ENCODE assay signal across 14 cellular contexts in genomic region chr9:68793605-68794343, GRCh38.
DNase-seq lines count a peak whose midpoint lies in the region; ATAC-seq and TF ChIP-seq lines count a peak whose summit lies in the region.
"Had no signal": no experiment of that assay in that cellular context is flagged by ENCODE, and none has a peak within 500 bp of the region (broad histone marks: within the 10 kb centered on the region; RNA-seq: fewer than 3 reads in every experiment).

No MANE protein-coding gene starts in this region.

- WGBS in lung, 2 donors, result 72 to 84% methylated on average over 6 of the region's 6 CpGs
- 86% methylated on average over 6 of the region's 6 CpGs for WGBS in right cardiac atrium

- TF ChIP-seq CTCF in lung (IDR thresholded peaks at IDR 0.05; ENCODE audit: control extremely low read depth, extremely low read depth), result no peak

- H3K9me3 ChIP-seq in lung (ENCODE audit: control insufficient read depth in 2 of 2, insufficient read depth in 1 of 2, low read length in 1 of 2) (no peaks in the 10 kb centered on the region), right cardiac atrium (ENCODE audit: control insufficient read depth, low read length) (no peaks in the 10 kb centered on the region)

- peak overlapping the region; percentile 23 to 24 for H3K27ac ChIP-seq in lung (ENCODE audit: low read depth in 1 of 2, low read length in 1 of 2)
- no peak overlapping the region for H3K27ac ChIP-seq in right cardiac atrium (ENCODE audit: low read length)

- peaks cover 4 to 7% of the 10 kb centered on the region in 2 donors for H3K4me1 ChIP-seq in lung (ENCODE audit: control insufficient read depth in 2 of 2, insufficient read depth in 2 of 2, low read length in 2 of 2)
- H3K4me1 ChIP-seq in right cardiac atrium (ENCODE audit: control insufficient read depth, insufficient read depth, low read length), result peaks cover 6% of the 10 kb centered on the region

- no peaks in the 10 kb centered on the region for H3K27me3 ChIP-seq in lung (ENCODE audit: control insufficient read depth, insufficient read depth)
- H3K27me3 ChIP-seq in right cardiac atrium (ENCODE audit: control insufficient read depth, insufficient read depth), result no peaks in the 10 kb centered on the region

- H3K4me3 ChIP-seq in lung (no peak overlapping the region), right cardiac atrium (ENCODE audit: low read length) (no peak overlapping the region)

- H3K36me3 ChIP-seq in lung (ENCODE audit: control insufficient read depth in 2 of 2, insufficient read depth in 2 of 2, low read length in 2 of 2), result no peaks in the 10 kb centered on the region

- intact Hi-C loops in right cardiac atrium (cut with DNase I), result no loop called here

- DNase-seq in lung (ENCODE audit: low spot score), result no peak
- DNase-seq in NCI-H2227 treated with DMSO at 0.1 percent for 48 hours (lab: John Stamatoyannopoulos, UW), result no peak
- no peak for DNase-seq in activated gamma-delta T cell (lab: John Stamatoyannopoulos, UW)
- no peak for DNase-seq in right cardiac atrium
- DNase-seq in NCI-H1105 (lab: John Stamatoyannopoulos, UW), result no peak
- DNase-seq: activated naive CD4-positive, alpha-beta T cell treated with Interleukin-2 at 50 U/mL for 16 hours; GF-D8; NCI-H2171 treated with DMSO at 0.1 percent for 48 hours; stimulated activated naive CD4-positive, alpha-beta T cell treated with Interleukin-2 at 50 U/mL for 16 hours; T-helper 1 cell had no signal

- ATAC-seq in GM18909 (IDR thresholded peaks at IDR 0.05; ENCODE audit: poor library complexity, unreplicated experiment), result peak; percentile 92
- ATAC-seq in GM21737 (IDR thresholded peaks at IDR 0.05; ENCODE audit: unreplicated experiment), result peak; percentile 93
- peak; percentile 98 for ATAC-seq in HG03442 (IDR thresholded peaks at IDR 0.05; ENCODE audit: unreplicated experiment)
- no peak for ATAC-seq in lung (ENCODE audit: insufficient read depth, low FRiP score)
- no peak for ATAC-seq in right cardiac atrium
- ATAC-seq: sciatic nerve had no signal

Comparison
In these comparisons a context has a peak if more than half of its experiments do, and no peak if none do; other contexts are left out.
1. ATAC-seq: peak in GM18909 (single experiment), GM21737 (single experiment) and HG03442 (single experiment); none in lung (single experiment) and right cardiac atrium (0 of 2).